ENCODE assay signal across 17 cellular contexts in the genomic region with DNA sequence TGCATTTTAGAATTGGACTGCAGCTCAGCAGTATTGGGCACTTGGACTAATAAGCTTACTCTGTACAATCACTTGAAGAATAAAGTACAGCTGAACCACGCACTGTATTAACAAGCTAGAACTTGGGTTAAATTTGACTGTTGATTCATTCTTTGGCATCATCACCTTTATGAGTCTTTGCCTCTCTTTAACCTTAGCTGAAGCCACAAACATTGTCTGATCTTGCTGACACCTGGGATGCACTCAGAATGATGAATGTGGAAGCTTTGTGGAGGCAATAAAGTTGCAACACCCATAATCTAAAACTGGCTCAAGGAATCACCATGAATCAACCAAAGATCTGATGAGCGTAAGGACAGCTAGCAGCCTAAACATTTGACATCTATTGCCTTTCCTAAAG.
"Had no signal": no experiment of that assay in that cellular context is flagged by ENCODE, and none has a peak within 500 bp of the region (broad histone marks: within the 10 kb centered on the region; RNA-seq: fewer than 3 reads in every experiment).

No MANE protein-coding gene starts in this region.

- H3K9me3 ChIP-seq: ascending aorta, colonic mucosa, lower lobe of right lung, right atrium auricular region, tibial nerve had no signal

- ATAC-seq: activated CD4-positive, alpha-beta T cell treated with anti-CD3 and anti-CD28 coated beads for 36 hours; activated CD8-positive, alpha-beta T cell treated with anti-CD3 and anti-CD28 coated beads for 36 hours; activated T-cell treated with anti-CD3 and anti-CD28 coated beads, Interleukin-2, amount 50 U/mL, for 72 hours; lower lobe of right lung had no signal

- H3K27me3 ChIP-seq: ascending aorta, colonic mucosa, right atrium auricular region, tibial nerve had no signal

- H3K27ac Mint-ChIP-seq: activated CD4-positive, alpha-beta T cell treated with anti-CD3 and anti-CD28 coated beads for 36 hours; activated CD8-positive, alpha-beta T cell treated with anti-CD3 and anti-CD28 coated beads for 36 hours; activated naive CD8-positive, alpha-beta T cell treated with anti-CD3 and anti-CD28 coated beads, Interleukin-2, amount 10 ng/mL, durations not matched to agents 7 days and 5 days; activated T-cell treated with anti-CD3 and anti-CD28 coated beads, Interleukin-2, amount 50 U/mL, for 72 hours had no signal

- H3K36me3 Mint-ChIP-seq: activated naive CD8-positive, alpha-beta T cell treated with anti-CD3 and anti-CD28 coated beads, Interleukin-2, amount 10 ng/mL, durations not matched to agents 7 days and 5 days had no signal

- DNase-seq: activated CD4-positive, alpha-beta T cell treated with anti-CD3 and anti-CD28 coated beads for 36 hours; activated CD8-positive, alpha-beta memory T cell treated with anti-CD3 and anti-CD28 coated beads, Interleukin-2, amount 50 U/mL, for 4 hours; activated CD8-positive, alpha-beta T cell treated with anti-CD3 and anti-CD28 coated beads for 36 hours; activated gamma-delta T cell treated with Interleukin-2 at 50 U/mL for 16 hours; activated naive CD8-positive, alpha-beta T cell treated with anti-CD3 and anti-CD28 coated beads, Interleukin-2, amount 10 ng/mL, durations not matched to agents 7 days and 5 days; activated T-cell treated with anti-CD3 and anti-CD28 coated beads, Interleukin-2, amount 50 U/mL, for 72 hours; caudate nucleus; colonic mucosa; hypothalamus; lower lobe of right lung; midbrain; T-helper 1 cell; WERI-Rb-1 had no signal

- H3K4me2 ChIP-seq: smooth muscle cell had no signal

- H3K27me3 Mint-ChIP-seq: activated CD4-positive, alpha-beta T cell treated with anti-CD3 and anti-CD28 coated beads for 36 hours; activated CD8-positive, alpha-beta T cell treated with anti-CD3 and anti-CD28 coated beads for 36 hours; activated naive CD8-positive, alpha-beta T cell treated with anti-CD3 and anti-CD28 coated beads, Interleukin-2, amount 10 ng/mL, durations not matched to agents 7 days and 5 days had no signal

- H3K4me1 Mint-ChIP-seq: activated CD4-positive, alpha-beta T cell treated with anti-CD3 and anti-CD28 coated beads for 36 hours; activated naive CD8-positive, alpha-beta T cell treated with anti-CD3 and anti-CD28 coated beads, Interleukin-2, amount 10 ng/mL, durations not matched to agents 7 days and 5 days had no signal

- H3K4me1 ChIP-seq: ascending aorta, colonic mucosa, lower lobe of right lung, right atrium auricular region, tibial nerve had no signal

- H3K4me3 ChIP-seq: ascending aorta, colonic mucosa, lower lobe of right lung, right atrium auricular region, smooth muscle cell, tibial nerve had no signal

- H3K36me3 ChIP-seq: ascending aorta, colonic mucosa, lower lobe of right lung, right atrium auricular region, tibial nerve, WERI-Rb-1 had no signal

- H3K9me3 Mint-ChIP-seq: activated CD8-positive, alpha-beta T cell treated with anti-CD3 and anti-CD28 coated beads for 36 hours; activated T-cell treated with anti-CD3 and anti-CD28 coated beads, Interleukin-2, amount 50 U/mL, for 72 hours had no signal

- H3K27ac ChIP-seq: ascending aorta, colonic mucosa, lower lobe of right lung, right atrium auricular region, tibial nerve, WERI-Rb-1 had no signal

- H3K4me3 Mint-ChIP-seq: activated CD4-positive, alpha-beta T cell treated with anti-CD3 and anti-CD28 coated beads for 36 hours; activated CD8-positive, alpha-beta T cell treated with anti-CD3 and anti-CD28 coated beads for 36 hours; activated naive CD8-positive, alpha-beta T cell treated with anti-CD3 and anti-CD28 coated beads, Interleukin-2, amount 10 ng/mL, durations not matched to agents 7 days and 5 days; activated T-cell treated with anti-CD3 and anti-CD28 coated beads, Interleukin-2, amount 50 U/mL, for 72 hours had no signal
